Comparison of ENCODE assay signal across 25 cellular contexts in genomic region chr3:126205717-126206655, GRCh38. TPM values are rescaled to one million over a fixed set of nuclear protein-coding genes. Genes with fewer than 3 reads are reported as not detected.
DNase-seq lines count a peak whose midpoint lies in the region; ATAC-seq and TF ChIP-seq lines count a peak whose summit lies in the region.
"Had no signal": no experiment of that assay in that cellular context is flagged by ENCODE, and none has a peak within 500 bp of the region (broad histone marks: within the 10 kb centered on the region; RNA-seq: fewer than 3 reads in every experiment).

No MANE protein-coding gene starts in this region.

- no peak overlapping the region for H3K27ac ChIP-seq in esophagus muscularis mucosa (replicated peaks in 1 of 4)
- peak overlapping the region; percentile 56 for H3K27ac ChIP-seq in right cardiac atrium (ENCODE audit: low read length)
- peak overlapping the region in 1 of 2 donors; percentile 48 for H3K27ac ChIP-seq in testis
- H3K27ac ChIP-seq: BLaER1, cardiac muscle cell, SJSA1 had no signal

- intact Hi-C loops in esophagus muscularis mucosa (cut with DNase I) (no loop called here), right cardiac atrium (cut with DNase I) (no loop called here), testis (cut with DNase I; ENCODE audit: low total_unique reads) (no loop called here)

- TF ChIP-seq POLR2A in esophagus muscularis mucosa (IDR thresholded peaks at IDR 0.05; ENCODE audit: low read depth): no peak
- TF ChIP-seq POLR2A in testis (IDR thresholded peaks at IDR 0.05): no peak

- peaks cover 3% of the 10 kb centered on the region; the same call in 1 of the 2 replicates for H3K9me3 Mint-ChIP-seq in HFFc6
- H3K9me3 Mint-ChIP-seq: T-helper 1 cell treated with Interleukin-12 subunit alpha and Interleukin-12 subunit beta and Interleukin-4 antibody, amounts not matched to agents 30 μg/mL and 1 μg/mL, for 36 hours had no signal

- no peak for TF ChIP-seq EP300 in esophagus muscularis mucosa (IDR thresholded peaks at IDR 0.05)

- H3K27me3 ChIP-seq in esophagus muscularis mucosa: no peaks in the 10 kb centered on the region
- H3K27me3 ChIP-seq in right cardiac atrium (ENCODE audit: control insufficient read depth, insufficient read depth): no peaks in the 10 kb centered on the region
- H3K27me3 ChIP-seq in testis: no peaks in the 10 kb centered on the region
- H3K27me3 ChIP-seq: cardiac muscle cell, SJSA1 had no signal

- DNase-seq in HFFc6 (no peak), esophagus muscularis mucosa (ENCODE audit: extremely low spot score) (peak; percentile 62), right cardiac atrium (peak in 2 of 3 donors; percentile 48 to 63), testis (peak; percentile 66), NCI-H2196 treated with DMSO at 0.1 percent for 48 hours (lab: John Stamatoyannopoulos, UW; ENCODE audit: unreplicated experiment) (no peak), C1 segment of cervical spinal cord (lab: John Stamatoyannopoulos, UW) (no peak), SKM-1 treated with dmso at 0.1 percent for 144 hours (lab: John Stamatoyannopoulos, UW; ENCODE audit: unreplicated experiment) (no peak)
- DNase-seq: activated CD4-positive, alpha-beta T cell treated with anti-CD3 and anti-CD28 coated beads, Interleukin-2, amount 50 U/mL, for 48 hours; activated naive CD4-positive, alpha-beta T cell treated with anti-CD3 and anti-CD28 coated beads, Interleukin-2, amount 50 U/mL, for 16 hours; amygdala; dermis blood vessel endothelial cell; DMS53; GDM1; heart right ventricle; NCI-H2029; NCI-H226; stimulated activated naive CD4-positive, alpha-beta T cell treated with Interleukin-2 at 50 U/mL for 16 hours had no signal

- ATAC-seq in right cardiac atrium: peak; percentile 34 to 59
- ATAC-seq: activated CD4-positive, CD25-positive, alpha-beta regulatory T cell treated with anti-CD3 and anti-CD28 coated beads, Interleukin-2, amount 50 U/mL, for 24 hours; Panc1 had no signal

- peaks cover 4 to 14% (median 9%) of the 10 kb centered on the region in 4 donors for H3K4me1 ChIP-seq in esophagus muscularis mucosa
- peaks cover 3% of the 10 kb centered on the region for H3K4me1 ChIP-seq in right cardiac atrium (ENCODE audit: control insufficient read depth, insufficient read depth, low read length)
- peaks cover 5% of the 10 kb centered on the region for H3K4me1 ChIP-seq in testis
- H3K4me1 ChIP-seq: HAP-1 had no signal

- TF ChIP-seq CTCF in HFFc6 (IDR thresholded peaks at IDR 0.05): no peak
- no peak for TF ChIP-seq CTCF in esophagus muscularis mucosa (IDR thresholded peaks at IDR 0.05)
- no peak for TF ChIP-seq CTCF in testis (IDR thresholded peaks at IDR 0.05)

- H3K9me3 ChIP-seq in esophagus muscularis mucosa: no peaks in the 10 kb centered on the region
- no peaks in the 10 kb centered on the region for H3K9me3 ChIP-seq in right cardiac atrium (ENCODE audit: control insufficient read depth, low read length)
- H3K9me3 ChIP-seq in testis: no peaks in the 10 kb centered on the region
- H3K9me3 ChIP-seq: HAP-1, heart right ventricle had no signal

- WGBS in esophagus muscularis mucosa: 80% methylated on average over 3 of the region's 3 CpGs
- WGBS in right cardiac atrium: 57% methylated on average over 3 of the region's 3 CpGs
- 63 to 64% methylated on average over 3 of the region's 3 CpGs for WGBS in testis, 2 donors

- H3K4me1 Mint-ChIP-seq in HFFc6 (ENCODE audit: low read depth): peaks cover 62% of the 10 kb centered on the region

- H3K27ac Mint-ChIP-seq in HFFc6: peak overlapping the region; percentile 56
- H3K27ac Mint-ChIP-seq: T-helper 1 cell treated with Interleukin-12 subunit alpha and Interleukin-12 subunit beta and Interleukin-4 antibody, amounts not matched to agents 30 μg/mL and 1 μg/mL, for 36 hours had no signal

- H3K36me3 ChIP-seq in esophagus muscularis mucosa (no peaks in the 10 kb centered on the region), testis (ENCODE audit: low read depth, missing control alignments) (no peaks in the 10 kb centered on the region)
- H3K36me3 ChIP-seq: BLaER1, cardiac muscle cell, HAP-1, heart right ventricle, SJSA1 had no signal

- no peak overlapping the region for H3K4me3 ChIP-seq in esophagus muscularis mucosa
- H3K4me3 ChIP-seq in right cardiac atrium (ENCODE audit: low read length): no peak overlapping the region
- no peak overlapping the region for H3K4me3 ChIP-seq in testis
- H3K4me3 ChIP-seq: BLaER1, cardiac muscle cell, HAP-1, heart right ventricle, SJSA1 had no signal

- peak overlapping the region; percentile 15; the same call in 1 of the 2 replicates for H3K4me3 Mint-ChIP-seq in HFFc6
- H3K4me3 Mint-ChIP-seq: neural crest cell; T-helper 1 cell treated with Interleukin-12 subunit alpha and Interleukin-12 subunit beta and Interleukin-4 antibody, amounts not matched to agents 30 μg/mL and 1 μg/mL, for 36 hours had no signal

- H3K36me3 Mint-ChIP-seq in HFFc6 (ENCODE audit: low read depth): peaks cover 18% of the 10 kb centered on the region

- peaks cover 1% of the 10 kb centered on the region for H3K27me3 Mint-ChIP-seq in HFFc6 (ENCODE audit: insufficient read depth)

RNA-seq across cellular contexts. Expression of gene ALDH1L1, which starts 25.6 kb away (rescaled TPM):
- under 1 TPM in 1 of 6 experiments, not detected in 5; 0.05 TPM for total RNA-seq in HFFc6 (2021; fragmentation: NEBNext Ultra II Directional; extraction: Animal tissue kit (Norgen Biotek cat#: 25700))
- total RNA-seq in esophagus muscularis mucosa (10 to 100 TPM; 19.2 to 39.9 (median 25.9) TPM), right cardiac atrium (10 to 100 TPM in 2 of 4 donors, 1 to 10 TPM in 2; 7.5 to 16.3 (median 12.5) TPM), testis (10 to 100 TPM; 67.5 to 73.8 TPM)
- polyA plus RNA-seq in right cardiac atrium (11.0 TPM), testis (ENCODE audit: insufficient read depth, low read depth, low replicate concordance) (19.6 TPM)
- total RNA-seq: dermis blood vessel endothelial cell, SJSA1 had no signal

Comparison
In these comparisons a context has a peak if more than half of its experiments do, and no peak if none do; other contexts are left out.
1. DNase-seq: peak in esophagus muscularis mucosa (single experiment), right cardiac atrium (2 of 3) and testis (single experiment); none in HFFc6 (single experiment), NCI-H2196 treated with DMSO at 0.1 percent for 48 hours (single experiment), C1 segment of cervical spinal cord (0 of 14) and SKM-1 treated with dmso at 0.1 percent for 144 hours (single experiment).
2. RNA of gene ALDH1L1, which starts 25.6 kb away (total RNA-seq): 67.5 to 73.8 TPM in testis, 19.2 to 39.9 TPM in esophagus muscularis mucosa and 7.5 to 16.3 TPM in right cardiac atrium; 0.05 TPM in HFFc6; every median in the first group is over 4 times any median in the second.